ENCODE assay signal across 8 cellular contexts in genomic region chr2:96344011-96344410, GRCh38. TPM values are rescaled to one million over a fixed set of nuclear protein-coding genes. Genes with fewer than 3 reads are reported as not detected.
DNase-seq lines count a peak whose midpoint lies in the region; ATAC-seq and TF ChIP-seq lines count a peak whose summit lies in the region.

No MANE protein-coding gene starts in this region.

- ATAC-seq in activated CD4-positive, alpha-beta T cell treated with anti-CD3 and anti-CD28 coated beads for 36 hours = peak; percentile 74
- peak; percentile 89 for ATAC-seq in HG03159 (IDR thresholded peaks at IDR 0.05; ENCODE audit: unreplicated experiment)
- peak; percentile 83 for ATAC-seq in activated T-helper 17 cell treated with anti-CD3 and anti-CD28 coated beads, Interleukin-2, amount 50 U/mL, for 72 hours (replicated peaks)
- peak; percentile 93 for ATAC-seq in stimulated activated effector memory CD8-positive, alpha-beta T cell treated with anti-CD3 and anti-CD28 coated beads, Interleukin-12 subunit alpha, Interleukin-12 subunit beta, amount 100 ng/mL, for 72 hours

- no peak for TF ChIP-seq POLR2A in vagina (IDR thresholded peaks at IDR 0.05)
- no peak for TF ChIP-seq POLR2A in ovary (IDR thresholded peaks at IDR 0.05)

- H3K27me3 Mint-ChIP-seq in activated CD4-positive, alpha-beta T cell treated with anti-CD3 and anti-CD28 coated beads for 36 hours = no peaks in the 10 kb centered on the region
- H3K27me3 Mint-ChIP-seq in activated T-helper 17 cell treated with anti-CD3 and anti-CD28 coated beads, Interleukin-2, amount 50 U/mL, for 72 hours = no peaks in the 10 kb centered on the region

- H3K4me3 ChIP-seq in vagina = no peak overlapping the region
- no peak overlapping the region for H3K4me3 ChIP-seq in ovary

- intact Hi-C loops in activated CD4-positive, alpha-beta T cell treated with anti-CD3 and anti-CD28 coated beads for 36 hours (cut with DNase I, micrococcal nuclease) = loop anchor here in 1 of 2 experiments (2.0 to 5.0 kb wide), 3 partner anchors 21 to 183 kb away; partner anchors contain the start of genes CIAO1 and TMEM127
- intact Hi-C loops in vagina (cut with DNase I) (no loop called here), ovary (cut with DNase I) (no loop called here)

- WGBS in ovary, 3 donors = 94 to 96% (median 95%) methylated on average over 5 of the region's 5 CpGs

- H3K36me3 ChIP-seq in vagina (no peaks in the 10 kb centered on the region), ovary (no peaks in the 10 kb centered on the region)

- no peak for TF ChIP-seq CTCF in vagina (IDR thresholded peaks at IDR 0.05)
- no peak for TF ChIP-seq CTCF in ovary (IDR thresholded peaks at IDR 0.05)

- H3K9me3 ChIP-seq in vagina (no peaks in the 10 kb centered on the region), ovary (no peaks in the 10 kb centered on the region)

- TF ChIP-seq EP300 in ovary (IDR thresholded peaks at IDR 0.05) = no peak

- CTCF ChIA-PET in activated CD4-positive, alpha-beta T cell treated with anti-CD3 and anti-CD28 coated beads for 36 hours (lab: Charles Lee) = interaction anchor here (0.6 to 1.2 kb wide), 4 partner anchors 8 to 152 kb away, joined by 3 to 7 read pairs (median 4); partner anchors contain the start of gene NCAPH

- POLR2A ChIA-PET in activated CD4-positive, alpha-beta T cell treated with anti-CD3 and anti-CD28 coated beads for 36 hours (lab: Charles Lee) = interaction anchor here (0.8 kb wide), 1 partner anchor 193 kb away, joined by 4 read pairs; the partner anchor contains the start of gene ARID5A

- H3K4me1 Mint-ChIP-seq in activated CD4-positive, alpha-beta T cell treated with anti-CD3 and anti-CD28 coated beads for 36 hours = peaks cover 46% of the 10 kb centered on the region
- peaks cover 41% of the 10 kb centered on the region for H3K4me1 Mint-ChIP-seq in activated T-helper 17 cell treated with anti-CD3 and anti-CD28 coated beads, Interleukin-2, amount 50 U/mL, for 72 hours
- peaks cover 84% of the 10 kb centered on the region for H3K4me1 Mint-ChIP-seq in stimulated activated effector memory CD8-positive, alpha-beta T cell treated with anti-CD3 and anti-CD28 coated beads, Interleukin-12 subunit alpha, Interleukin-12 subunit beta, amount 100 ng/mL, for 72 hours

- H3K27me3 ChIP-seq in vagina = no peaks in the 10 kb centered on the region
- H3K27me3 ChIP-seq in ovary = no peaks in the 10 kb centered on the region

- H3K9me3 Mint-ChIP-seq in activated CD4-positive, alpha-beta T cell treated with anti-CD3 and anti-CD28 coated beads for 36 hours (ENCODE audit: low read depth) = no peaks in the 10 kb centered on the region
- no peaks in the 10 kb centered on the region for H3K9me3 Mint-ChIP-seq in activated T-helper 17 cell treated with anti-CD3 and anti-CD28 coated beads, Interleukin-2, amount 50 U/mL, for 72 hours
- no peaks in the 10 kb centered on the region for H3K9me3 Mint-ChIP-seq in stimulated activated effector memory CD8-positive, alpha-beta T cell treated with anti-CD3 and anti-CD28 coated beads, Interleukin-12 subunit alpha, Interleukin-12 subunit beta, amount 100 ng/mL, for 72 hours

- peaks cover 74% of the 10 kb centered on the region for H3K36me3 Mint-ChIP-seq in activated CD4-positive, alpha-beta T cell treated with anti-CD3 and anti-CD28 coated beads for 36 hours (ENCODE audit: low read depth)
- H3K36me3 Mint-ChIP-seq in activated T-helper 17 cell treated with anti-CD3 and anti-CD28 coated beads, Interleukin-2, amount 50 U/mL, for 72 hours (ENCODE audit: low read depth) = peaks cover 86% of the 10 kb centered on the region
- H3K36me3 Mint-ChIP-seq in stimulated activated effector memory CD8-positive, alpha-beta T cell treated with anti-CD3 and anti-CD28 coated beads, Interleukin-12 subunit alpha, Interleukin-12 subunit beta, amount 100 ng/mL, for 72 hours = peaks cover 98% of the 10 kb centered on the region

- no peak overlapping the region for H3K4me3 Mint-ChIP-seq in activated CD4-positive, alpha-beta T cell treated with anti-CD3 and anti-CD28 coated beads for 36 hours
- H3K4me3 Mint-ChIP-seq in activated T-helper 17 cell treated with anti-CD3 and anti-CD28 coated beads, Interleukin-2, amount 50 U/mL, for 72 hours = peak overlapping the region; percentile 73
- peak overlapping the region; percentile 88 for H3K4me3 Mint-ChIP-seq in stimulated activated effector memory CD8-positive, alpha-beta T cell treated with anti-CD3 and anti-CD28 coated beads, Interleukin-12 subunit alpha, Interleukin-12 subunit beta, amount 100 ng/mL, for 72 hours

- H3K27ac ChIP-seq in vagina (no peak overlapping the region), ovary (no peak overlapping the region)

- H3K4me1 ChIP-seq in vagina (no peaks in the 10 kb centered on the region), ovary (ENCODE audit: insufficient read depth) (no peaks in the 10 kb centered on the region)

- DNase-seq in activated CD4-positive, alpha-beta T cell treated with anti-CD3 and anti-CD28 coated beads for 36 hours = peak; percentile 56
- no peak for DNase-seq in activated CD4-positive, alpha-beta T cell treated with anti-CD3 and anti-CD28 coated beads for 1 hour
- DNase-seq in stimulated activated effector memory CD8-positive, alpha-beta T cell treated with anti-CD3 and anti-CD28 coated beads, Interleukin-12 subunit alpha, Interleukin-12 subunit beta, amount 100 ng/mL, for 72 hours (ENCODE audit: low spot score in 2 of 2) = peak; percentile 41 to 76
- DNase-seq in iPS-NIHi7 (ENCODE audit: extremely low spot score) (no peak), vagina (ENCODE audit: extremely low spot score in 2 of 2) (no peak), ovary (no peak)

- peak overlapping the region; percentile 55 for H3K27ac Mint-ChIP-seq in activated CD4-positive, alpha-beta T cell treated with anti-CD3 and anti-CD28 coated beads for 36 hours
- peak overlapping the region; percentile 90 for H3K27ac Mint-ChIP-seq in activated T-helper 17 cell treated with anti-CD3 and anti-CD28 coated beads, Interleukin-2, amount 50 U/mL, for 72 hours
- H3K27ac Mint-ChIP-seq in stimulated activated effector memory CD8-positive, alpha-beta T cell treated with anti-CD3 and anti-CD28 coated beads, Interleukin-12 subunit alpha, Interleukin-12 subunit beta, amount 100 ng/mL, for 72 hours = peak overlapping the region; percentile 18

RNA-seq across cellular contexts. Expression of gene NCAPH, which starts 8.4 kb away (rescaled TPM):
- total RNA-seq in activated CD4-positive, alpha-beta T cell treated with anti-CD3 and anti-CD28 coated beads for 36 hours = 10 to 100 TPM; 77.7 to 83.2 TPM
- 10 to 100 TPM; 63.1 to 89.5 TPM for total RNA-seq in activated T-helper 17 cell treated with anti-CD3 and anti-CD28 coated beads, Interleukin-2, amount 50 U/mL, for 72 hours
- total RNA-seq in vagina = 6.4 TPM
- 1 to 10 TPM in 1 of 7 donors, under 1 TPM in 6; 0.18 to 3.1 (median 0.64) TPM for total RNA-seq in ovary
- polyA plus RNA-seq in ovary = 1 to 10 TPM in 1 of 2 donors, under 1 TPM in 1; 0.48 to 1.4 TPM

RNA-seq across cellular contexts. Expression of gene ITPRIPL1, which starts 18.9 kb away (rescaled TPM):
- total RNA-seq in activated CD4-positive, alpha-beta T cell treated with anti-CD3 and anti-CD28 coated beads for 36 hours = 10 to 100 TPM; 24.8 to 28.4 TPM
- total RNA-seq in activated T-helper 17 cell treated with anti-CD3 and anti-CD28 coated beads, Interleukin-2, amount 50 U/mL, for 72 hours = 10 to 100 TPM; 26.1 to 55.9 TPM
- total RNA-seq in vagina (1.5 TPM), ovary (under 1 TPM; 0.11 to 0.92 (median 0.40) TPM)
- 1 to 10 TPM in 1 of 2 donors, under 1 TPM in 1; 0.46 to 1.2 TPM for polyA plus RNA-seq in ovary

RNA-seq across cellular contexts. Expression of gene SNRNP200, which starts 38.7 kb away (rescaled TPM):
- 100 to 1,000 TPM; 176 to 198 TPM for total RNA-seq in activated CD4-positive, alpha-beta T cell treated with anti-CD3 and anti-CD28 coated beads for 36 hours
- total RNA-seq in activated T-helper 17 cell treated with anti-CD3 and anti-CD28 coated beads, Interleukin-2, amount 50 U/mL, for 72 hours = 100 to 1,000 TPM; 155 to 198 TPM
- total RNA-seq in vagina = 129 TPM
- 100 to 1,000 TPM in 5 of 7 donors, 10 to 100 TPM in 2; 71.1 to 149 (median 125) TPM for total RNA-seq in ovary
- polyA plus RNA-seq in ovary = 100 to 1,000 TPM in 1 of 2 donors, 10 to 100 TPM in 1; 92.9 to 102 TPM

Comparison
In these comparisons a context has a peak if more than half of its experiments do, and no peak if none do; other contexts are left out.
1. DNase-seq: peak in activated CD4-positive, alpha-beta T cell treated with anti-CD3 and anti-CD28 coated beads for 36 hours (single experiment) and stimulated activated effector memory CD8-positive, alpha-beta T cell treated with anti-CD3 and anti-CD28 coated beads, Interleukin-12 subunit alpha, Interleukin-12 subunit beta, amount 100 ng/mL, for 72 hours (2 of 2); none in activated CD4-positive, alpha-beta T cell treated with anti-CD3 and anti-CD28 coated beads for 1 hour (single experiment), iPS-NIHi7 (single experiment), vagina (0 of 2) and ovary (0 of 5).
2. H3K27ac Mint-ChIP-seq: peak in every context shown above with its lines; median percentile 90 in activated T-helper 17 cell treated with anti-CD3 and anti-CD28 coated beads, Interleukin-2, amount 50 U/mL, for 72 hours; 55 in activated CD4-positive, alpha-beta T cell treated with anti-CD3 and anti-CD28 coated beads for 36 hours; 18 in stimulated activated effector memory CD8-positive, alpha-beta T cell treated with anti-CD3 and anti-CD28 coated beads, Interleukin-12 subunit alpha, Interleukin-12 subunit beta, amount 100 ng/mL, for 72 hours.
3. RNA of gene ITPRIPL1, which starts 18.9 kb away (total RNA-seq): 26.1 to 55.9 TPM in activated T-helper 17 cell treated with anti-CD3 and anti-CD28 coated beads, Interleukin-2, amount 50 U/mL, for 72 hours and 24.8 to 28.4 TPM in activated CD4-positive, alpha-beta T cell treated with anti-CD3 and anti-CD28 coated beads for 36 hours; 1.5 TPM in vagina (single experiment) and 0.11 to 0.92 TPM in ovary; every median in the first group is over 10 times any median in the second.
4. Peak in every context shown above with its lines, with median percentiles within 50 percentile points of each other: ATAC-seq.